ENCODE assay signal across 8 cellular contexts in the genomic region with DNA sequence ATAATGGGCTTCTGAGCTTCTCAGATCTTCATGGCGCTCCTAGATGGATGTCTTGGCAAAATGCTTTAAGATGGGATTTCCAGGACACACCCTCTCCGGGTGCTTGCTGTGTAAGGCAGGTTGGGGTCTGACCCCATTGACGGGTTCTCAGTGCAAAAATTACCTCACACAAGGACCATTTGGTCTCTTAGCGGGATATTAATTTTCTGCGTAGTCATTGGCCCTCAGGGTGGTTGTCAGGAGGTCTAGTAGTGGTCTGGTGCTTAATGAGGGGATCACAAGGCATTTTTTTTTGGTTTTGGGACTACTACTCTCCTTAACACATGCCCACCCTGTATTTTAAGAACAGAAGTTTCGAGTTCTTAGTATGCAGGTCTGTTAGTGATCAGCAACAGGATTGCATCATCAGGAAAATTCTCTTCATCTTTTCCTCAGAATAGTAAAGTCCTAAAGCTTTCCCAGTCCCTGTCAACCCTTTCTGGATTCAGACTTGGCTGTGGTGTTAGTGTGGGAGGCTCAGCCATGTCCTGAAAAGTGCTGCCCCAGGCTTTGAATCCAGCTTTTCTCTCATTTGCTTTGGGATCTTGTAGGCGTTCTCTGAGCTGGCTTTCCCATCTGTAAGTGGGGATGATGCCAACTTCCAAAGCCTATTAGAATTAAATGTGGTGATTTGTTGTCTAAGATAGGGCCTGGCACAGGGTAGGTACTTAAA. TPM values are rescaled to one million over a fixed set of nuclear protein-coding genes. Genes with fewer than 3 reads are reported as not detected.
A peak's percentile ranks its signal among the peaks of the same experiment; 100 is the strongest.
DNase-seq lines count a peak whose midpoint lies in the region; ATAC-seq and TF ChIP-seq lines count a peak whose summit lies in the region.

No MANE protein-coding gene starts in this region.

- peaks cover 0 to 3% (median 0%) of the 10 kb centered on the region in 5 donors for H3K27me3 Mint-ChIP-seq in naive thymus-derived CD4-positive, alpha-beta T cell

- H3K4me3 ChIP-seq in LNCaP clone FGC (ENCODE audit: low read depth, low read length) (peak overlapping the region; percentile 74), coronary artery (peak overlapping the region; percentile 89)
- H3K4me3 ChIP-seq in naive thymus-derived CD4-positive, alpha-beta T cell (ENCODE audit: low read length), result peak overlapping the region; percentile 78

- H3K9me3 ChIP-seq in naive thymus-derived CD4-positive, alpha-beta T cell (ENCODE audit: control insufficient read depth in 2 of 3, low read length in 3 of 3), result no peaks in the 10 kb centered on the region

- peak overlapping the region; percentile 30 to 98 (median 91) for H3K27ac Mint-ChIP-seq in naive thymus-derived CD4-positive, alpha-beta T cell

- TF ChIP-seq CTCF in LNCaP clone FGC (IDR thresholded peaks at IDR 0.05; ENCODE audit: control insufficient read depth, extremely low read depth, insufficient read depth) (no peak), coronary artery (IDR thresholded peaks at IDR 0.05) (no peak)

- CTCF ChIA-PET in naive thymus-derived CD4-positive, alpha-beta T cell (lab: Charles Lee), result interaction anchor here (1.0 kb wide), 1 partner anchor 33 kb away, joined by 3 read pairs; no protein-coding TSS in a partner anchor

- peaks cover 8 to 38% (median 10%) of the 10 kb centered on the region in 5 donors for H3K36me3 Mint-ChIP-seq in naive thymus-derived CD4-positive, alpha-beta T cell

- H3K4me1 ChIP-seq in naive thymus-derived CD4-positive, alpha-beta T cell (ENCODE audit: control insufficient read depth in 2 of 2, insufficient read depth in 2 of 2, low read length in 2 of 2), result peaks cover 38 to 58% of the 10 kb centered on the region in 2 donors

- POLR2A ChIA-PET in naive thymus-derived CD4-positive, alpha-beta T cell (lab: Charles Lee), result interaction anchor here (0.8 to 4.1 kb wide), 3 partner anchors 11 to 38 kb away, joined by 3 to 29 read pairs (median 3); no protein-coding TSS in a partner anchor

- intact Hi-C loops in naive thymus-derived CD4-positive, alpha-beta T cell (cut with micrococcal nuclease), result loop anchor here in 1 of 2 donors (10.0 kb wide), 1 partner anchor 668 kb away; a partner anchor contains a TSS

- DNase-seq in Ammon's horn (ENCODE audit: low spot score) (peak; percentile 64), LNCaP clone FGC (ENCODE audit: low read depth) (no peak), coronary artery (ENCODE audit: low spot score) (no peak), DMS53 (lab: John Stamatoyannopoulos, UW) (no peak), NCI-H748 treated with DMSO at 0.1 percent for 48 hours (lab: John Stamatoyannopoulos, UW) (no peak)
- DNase-seq in naive thymus-derived CD4-positive, alpha-beta T cell, result no peak

- H3K9me3 Mint-ChIP-seq in naive thymus-derived CD4-positive, alpha-beta T cell, result peaks cover 0 to 4% (median 0%) of the 10 kb centered on the region in 11 donors

- peak overlapping the region; percentile 83 to 99 (median 94) for H3K4me3 Mint-ChIP-seq in naive thymus-derived CD4-positive, alpha-beta T cell

- no peak for ATAC-seq in naive thymus-derived CD4-positive, alpha-beta T cell
- ATAC-seq in GM19328 (IDR thresholded peaks at IDR 0.05; ENCODE audit: unreplicated experiment) (no peak), GM18498 (IDR thresholded peaks at IDR 0.05; ENCODE audit: unreplicated experiment) (no peak)

- H3K4me1 Mint-ChIP-seq in naive thymus-derived CD4-positive, alpha-beta T cell, result peaks cover 63 to 79% (median 69%) of the 10 kb centered on the region in 7 donors

- H3K27me3 ChIP-seq in naive thymus-derived CD4-positive, alpha-beta T cell (ENCODE audit: control insufficient read depth in 2 of 2, insufficient read depth in 2 of 2, low read length in 2 of 2), result no peaks in the 10 kb centered on the region

- peaks cover 0 to 25% (median 3%) of the 10 kb centered on the region in 3 experiments for H3K36me3 ChIP-seq in naive thymus-derived CD4-positive, alpha-beta T cell (ENCODE audit: control insufficient read depth in 2 of 3, insufficient read depth in 3 of 3, low read length in 3 of 3)

- peak overlapping the region; percentile 57 to 99 for H3K27ac ChIP-seq in coronary artery
- peak overlapping the region; percentile 93 for H3K27ac ChIP-seq in naive thymus-derived CD4-positive, alpha-beta T cell (ENCODE audit: low read depth, low read length)

RNA-seq across cellular contexts. Expression of a gene that starts 2.8 kb away (rescaled TPM):
- total RNA-seq in naive thymus-derived CD4-positive, alpha-beta T cell, result 100 to 1,000 TPM in 3 of 5 experiments, 10 to 100 TPM in 2; 97.4 to 135 (median 108) TPM
- polyA plus RNA-seq in naive thymus-derived CD4-positive, alpha-beta T cell, result 100 to 1,000 TPM; 121 to 154 TPM

RNA-seq across cellular contexts. Expression of a gene that starts 39.0 kb away (rescaled TPM):
- 10 to 100 TPM; 12.9 to 21.6 (median 16.5) TPM for total RNA-seq in naive thymus-derived CD4-positive, alpha-beta T cell
- polyA plus RNA-seq in naive thymus-derived CD4-positive, alpha-beta T cell, result 1 to 10 TPM in 1 of 2 donors, under 1 TPM in 1; 0.89 to 2.0 TPM
